In genomic region chr17:36643086-36643685, GRCh38 we compare ENCODE assay signal across 23 cellular contexts. TPM values are rescaled to one million over a fixed set of nuclear protein-coding genes. Genes with fewer than 3 reads are reported as not detected.
DNase-seq lines count a peak whose midpoint lies in the region; ATAC-seq and TF ChIP-seq lines count a peak whose summit lies in the region.
"Had no signal": no experiment of that assay in that cellular context is flagged by ENCODE, and none has a peak within 500 bp of the region (broad histone marks: within the 10 kb centered on the region; RNA-seq: fewer than 3 reads in every experiment).

No MANE protein-coding gene starts in this region.

- no peaks in the 10 kb centered on the region for H3K36me3 Mint-ChIP-seq in GM23338 (ENCODE audit: low read depth)
- no peaks in the 10 kb centered on the region for H3K36me3 Mint-ChIP-seq in brain
- no peaks in the 10 kb centered on the region for H3K36me3 Mint-ChIP-seq in natural killer cell
- H3K36me3 Mint-ChIP-seq in HFFc6 (ENCODE audit: low read depth) = no peaks in the 10 kb centered on the region

- H2AFZ ChIP-seq in GM23338 = no peak overlapping the region

- H3K9me3 ChIP-seq in ovary = no peaks in the 10 kb centered on the region
- H3K9me3 ChIP-seq: esophagus muscularis mucosa, SJCRH30 had no signal

- peaks cover 55% of the 10 kb centered on the region for H3K27me3 Mint-ChIP-seq in GM23338 (ENCODE audit: insufficient read depth, low read depth, poor library complexity)
- H3K27me3 Mint-ChIP-seq in brain = peaks cover 82% of the 10 kb centered on the region
- H3K27me3 Mint-ChIP-seq in natural killer cell (ENCODE audit: low read depth in 2 of 2) = peaks cover 68 to 72% of the 10 kb centered on the region in 2 donors
- H3K27me3 Mint-ChIP-seq in HFFc6 (ENCODE audit: insufficient read depth) = peaks cover 63% of the 10 kb centered on the region

- no peak for ATAC-seq in GM23338
- ATAC-seq in natural killer cell = peak in 1 of 3 donors; percentile 66
- ATAC-seq in GM21528 (IDR thresholded peaks at IDR 0.05; ENCODE audit: low FRiP score, unreplicated experiment) = no peak

- H3K9me3 Mint-ChIP-seq in GM23338 (no peaks in the 10 kb centered on the region), brain (peaks cover 0 to 12% (median 5%) of the 10 kb centered on the region in 5 experiments), natural killer cell (no peaks in the 10 kb centered on the region), HFFc6 (no peaks in the 10 kb centered on the region)
- H3K9me3 Mint-ChIP-seq: activated T-cell treated with anti-CD3 and anti-CD28 coated beads, Interleukin-2, amount 50 U/mL, for 4 hours; CD4-positive, alpha-beta memory T cell; stimulated activated naive CD8-positive, alpha-beta T cell treated with anti-CD3 and anti-CD28 coated beads, Interleukin-15, amount 100 ng/mL, for 72 hours had no signal

- H3K4me1 Mint-ChIP-seq in GM23338 = peaks cover 31% of the 10 kb centered on the region
- H3K4me1 Mint-ChIP-seq in brain = peaks cover 68% of the 10 kb centered on the region
- H3K4me1 Mint-ChIP-seq in natural killer cell = peaks cover 18 to 26% of the 10 kb centered on the region in 2 donors
- peaks cover 6% of the 10 kb centered on the region; the same call in 1 of the 2 replicates for H3K4me1 Mint-ChIP-seq in HFFc6 (ENCODE audit: low read depth)

- DNase-seq in NCI-H1092 treated with DMSO at 0.1 percent for 48 hours (lab: John Stamatoyannopoulos, UW) (peak; percentile 31), NCI-H1092 (lab: John Stamatoyannopoulos, UW) (no peak), GM23338 (ENCODE audit: low spot score) (no peak), natural killer cell (no peak), HFFc6 (no peak), ovary (no peak)
- DNase-seq: activated naive CD4-positive, alpha-beta T cell; activated T-cell treated with anti-CD3 and anti-CD28 coated beads, Interleukin-2, amount 50 U/mL, for 4 hours; anterior cingulate cortex; CD4-positive, alpha-beta memory T cell; foreskin melanocyte; IMR-90; mesenchymal stem cell; NCI-H187 treated with DMSO at 0.1 percent for 48 hours; SJCRH30; small intestine; stimulated activated naive CD8-positive, alpha-beta T cell treated with anti-CD3 and anti-CD28 coated beads, Interleukin-15, amount 100 ng/mL, for 72 hours; T-helper 2 cell had no signal

- H3K9me2 ChIP-seq in GM23338 (ENCODE audit: insufficient read depth) = no peaks in the 10 kb centered on the region

- H3F3A ChIP-seq in GM23338 (replicated peaks; ENCODE audit: low read depth) = peaks cover 11% of the 10 kb centered on the region

- no peaks in the 10 kb centered on the region; the same call in 1 of the 2 replicates for H4K20me1 ChIP-seq in GM23338 (replicated peaks; ENCODE audit: insufficient read depth)

- no peak for TF ChIP-seq POLR2A in ovary (IDR thresholded peaks at IDR 0.05)

- H3K4me3 Mint-ChIP-seq in GM23338 (peak overlapping the region; percentile 76; the same call in 2 of the 3 replicates), brain (peak overlapping the region; percentile 81 to 86 (median 85)), natural killer cell (peak overlapping the region; percentile 89), HFFc6 (no peak overlapping the region)

- H3K27me3 ChIP-seq in GM23338 (ENCODE audit: insufficient read depth) (peaks cover 66% of the 10 kb centered on the region), ovary (no peaks in the 10 kb centered on the region)

- 65 to 78% (median 76%) methylated on average over 3 of the region's 3 CpGs for WGBS in ovary, 3 donors

- H3K27ac ChIP-seq in GM23338 (ENCODE audit: low read depth) (no peak overlapping the region), ovary (no peak overlapping the region)
- H3K27ac ChIP-seq: 22Rv1, coronary artery, esophagus muscularis mucosa, SJCRH30 had no signal

- intact Hi-C loops in natural killer cell (cut with micrococcal nuclease) (no loop called here), ovary (cut with DNase I) (no loop called here)

- H3K27ac Mint-ChIP-seq in GM23338 (no peak overlapping the region), brain (peak overlapping the region in 2 of 5 experiments; percentile 57 to 63), natural killer cell (no peak overlapping the region), HFFc6 (no peak overlapping the region)
- H3K27ac Mint-ChIP-seq: CD4-positive, alpha-beta memory T cell had no signal

- H3K4me1 ChIP-seq in GM23338 (ENCODE audit: insufficient read depth) = peaks cover 17% of the 10 kb centered on the region; the same call in 1 of the 2 replicates
- H3K4me1 ChIP-seq in ovary (ENCODE audit: insufficient read depth) = peaks cover 6% of the 10 kb centered on the region
- H3K4me1 ChIP-seq: SJCRH30 had no signal

- no peak overlapping the region for H3K4me2 ChIP-seq in GM23338

- TF ChIP-seq CTCF in GM23338 (conservative IDR thresholded peaks at IDR 0.05; ENCODE audit: low read depth in 2 of 2) (no peak), brain (conservative IDR thresholded peaks at IDR 0.05) (no peak), natural killer cell (IDR thresholded peaks at IDR 0.05) (no peak), HFFc6 (IDR thresholded peaks at IDR 0.05) (no peak), ovary (IDR thresholded peaks at IDR 0.05) (no peak)

- no peaks in the 10 kb centered on the region for H3K79me2 ChIP-seq in GM23338 (replicated peaks; ENCODE audit: insufficient read depth)

- H3K36me3 ChIP-seq in GM23338 (ENCODE audit: insufficient read depth) (no peaks in the 10 kb centered on the region), ovary (no peaks in the 10 kb centered on the region)
- H3K36me3 ChIP-seq: esophagus muscularis mucosa, SJCRH30 had no signal

- no peak overlapping the region for H3K4me3 ChIP-seq in GM23338
- no peak overlapping the region for H3K4me3 ChIP-seq in ovary
- H3K4me3 ChIP-seq: coronary artery, SJCRH30 had no signal

- TF ChIP-seq EP300 in ovary (IDR thresholded peaks at IDR 0.05) = no peak

TF ChIP-seq in GM23338, 12 proteins besides CTCF, POLR2A, EP300 and RAD21:
- TF ChIP-seq EZH2phosphoT487 (IDR thresholded peaks at IDR 0.05; ENCODE audit: unreplicated experiment) = no peak

RNA-seq across cellular contexts. Expression of gene MRM1, which starts 41.8 kb away (rescaled TPM):
- 20.4 and 22.9 TPM in 2 replicates for total RNA-seq in GM23338 (2014; rRNA removed; shearing (Covaris generic))
- polyA plus RNA-seq in GM23338 (2016; fragmentation: Nextera tagmentation; extraction: Ambion mirVana) (7.6 and 8.4 TPM in 2 replicates), brain (ENCODE audit: insufficient read depth, low read depth, low replicate concordance) (3.8 TPM), ovary (1 to 10 TPM; 2.7 to 6.5 TPM)
- total RNA-seq in natural killer cell (1 to 10 TPM; 1.3 to 2.8 (median 1.7) TPM), ovary (1 to 10 TPM; 6.0 to 8.1 (median 6.8) TPM)
- 10 to 100 TPM in 1 of 6 experiments, 1 to 10 TPM in 5; 7.3 to 11.4 (median 7.9) TPM for total RNA-seq in HFFc6 (2021; fragmentation: NEBNext Ultra II Directional; extraction: Animal tissue kit (Norgen Biotek cat#: 25700))

RNA-seq across cellular contexts. Expression of gene DHRS11, which starts 51.5 kb away (rescaled TPM):
- 36.7 and 39.6 TPM in 2 replicates for total RNA-seq in GM23338 (2014; rRNA removed; shearing (Covaris generic))
- 20.4 and 23.4 TPM in 2 replicates for polyA plus RNA-seq in GM23338 (2016; fragmentation: Nextera tagmentation; extraction: Ambion mirVana)
- 27.1 TPM for polyA plus RNA-seq in brain (ENCODE audit: insufficient read depth, low read depth, low replicate concordance)
- 1 to 10 TPM; 2.7 to 6.0 (median 4.9) TPM for total RNA-seq in natural killer cell
- total RNA-seq in HFFc6 (2021; fragmentation: NEBNext Ultra II Directional; extraction: Animal tissue kit (Norgen Biotek cat#: 25700)) = 10 to 100 TPM in 4 of 6 experiments, 1 to 10 TPM in 2; 8.4 to 11.3 (median 10.6) TPM
- 1 to 10 TPM; 3.0 to 9.6 (median 6.6) TPM for total RNA-seq in ovary
- 10 to 100 TPM in 1 of 2 donors, 1 to 10 TPM in 1; 6.3 to 10.2 TPM for polyA plus RNA-seq in ovary
